ENCODE assay signal across 8 cellular contexts in the genomic region with DNA sequence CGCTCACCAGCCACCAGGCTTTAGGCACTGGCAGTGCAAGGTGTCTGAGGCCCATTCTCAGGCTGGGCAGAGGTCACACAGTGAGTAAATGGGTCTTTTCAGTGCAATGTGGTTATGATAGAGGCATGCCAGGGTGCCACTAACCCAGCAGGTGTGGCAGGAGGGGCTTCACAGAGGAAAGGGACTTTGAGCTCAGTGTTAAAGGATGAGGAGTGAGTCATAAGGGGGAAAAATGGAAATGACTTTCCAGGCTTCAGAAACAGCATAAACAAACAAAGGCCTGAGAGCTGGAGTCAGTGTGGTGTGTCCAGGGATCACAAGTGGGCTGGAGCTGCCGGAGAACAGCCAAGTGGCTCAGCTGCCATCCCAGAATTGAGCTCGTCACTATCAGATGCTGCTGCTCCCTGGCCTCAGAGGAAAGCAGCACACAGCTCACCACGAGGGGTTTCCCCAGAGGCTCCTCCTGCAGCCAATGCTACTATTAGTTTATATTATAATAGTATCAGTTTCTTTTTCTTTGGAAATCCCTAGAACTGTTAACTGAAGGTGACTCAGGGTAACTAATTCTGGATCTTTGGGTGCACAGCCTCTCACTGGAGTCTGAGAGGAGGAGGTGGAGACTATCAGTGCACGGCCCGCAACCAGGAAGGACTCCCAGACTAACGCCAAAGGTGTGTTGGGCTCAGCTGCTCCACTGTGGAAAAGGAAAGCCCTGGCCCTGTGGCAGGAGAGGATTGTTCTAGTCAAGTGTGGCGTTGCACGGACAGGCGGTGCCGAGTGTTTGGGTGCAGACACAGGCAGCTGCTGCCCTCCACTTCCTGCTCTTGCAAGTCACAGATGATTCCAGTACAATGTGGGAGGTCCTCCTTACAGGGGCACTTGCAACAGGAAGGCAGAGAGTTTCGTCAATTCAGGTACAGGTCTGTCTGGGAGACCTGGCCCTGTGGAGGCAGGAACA. TPM values are rescaled to one million over a fixed set of nuclear protein-coding genes. Genes with fewer than 3 reads are reported as not detected.
DNase-seq lines count a peak whose midpoint lies in the region; ATAC-seq, FAIRE-seq and TF ChIP-seq lines count a peak whose summit lies in the region.

No MANE protein-coding gene starts in this region.

- H3K36me3 Mint-ChIP-seq in activated naive CD4-positive, alpha-beta T cell treated with anti-CD3 and anti-CD28 coated beads, Interleukin-2, amount 50 U/mL, for 72 hours, result peaks cover 7 to 8% of the 10 kb centered on the region in 2 donors

- H3K27ac ChIP-seq in OCI-LY1 (ENCODE audit: low read depth, low read length, poor library complexity, severe bottlenecking) (no peak overlapping the region), right atrium auricular region (peak overlapping the region; percentile 84 to 85), small intestine (ENCODE audit: low read depth in 1 of 2, low read length in 1 of 2) (peak overlapping the region; percentile 74 to 81), PC-9 (no peak overlapping the region)

- no peak overlapping the region for H3K9ac ChIP-seq in OCI-LY1 (ENCODE audit: low read length)

- H3K9me3 Mint-ChIP-seq in activated naive CD4-positive, alpha-beta T cell treated with anti-CD3 and anti-CD28 coated beads, Interleukin-2, amount 50 U/mL, for 72 hours, result no peaks in the 10 kb centered on the region

- no peak for TF ChIP-seq CTCF in OCI-LY1 (IDR thresholded peaks at IDR 0.05; ENCODE audit: low read length)
- TF ChIP-seq CTCF in right atrium auricular region (IDR thresholded peaks at IDR 0.05), result no peak
- TF ChIP-seq CTCF in PC-9 (conservative IDR thresholded peaks at IDR 0.05), result no peak

- BruUV-seq in PC-9 (replicated peaks; lab: Mats Ljungman, UMichigan), result no TSS peak

- peak overlapping the region; percentile 81 to 95 for H3K27ac Mint-ChIP-seq in activated naive CD4-positive, alpha-beta T cell treated with anti-CD3 and anti-CD28 coated beads, Interleukin-2, amount 50 U/mL, for 72 hours

- CTCF ChIA-PET in PC-9 (lab: Charles Lee), result no interaction called here

- intact Hi-C loops in PC-9 (cut with micrococcal nuclease; ENCODE audit: unreplicated experiment), result no loop called here

- H3K9me3 ChIP-seq in OCI-LY1 (ENCODE audit: low read length) (no peaks in the 10 kb centered on the region), right atrium auricular region (no peaks in the 10 kb centered on the region), small intestine (ENCODE audit: control insufficient read depth, low read depth) (no peaks in the 10 kb centered on the region), PC-9 (ENCODE audit: insufficient read depth, low read depth) (no peaks in the 10 kb centered on the region)

- peak; percentile 51 to 72 for DNase-seq in activated naive CD4-positive, alpha-beta T cell treated with anti-CD3 and anti-CD28 coated beads, Interleukin-2, amount 50 U/mL, for 72 hours (ENCODE audit: low spot score in 2 of 2)
- DNase-seq in right atrium auricular region (ENCODE audit: low spot score) (peak; percentile 87), small intestine (peak; percentile 70), NAMALWA (ENCODE audit: low spot score) (no peak), PC-9 (no peak)

- H3K4me1 ChIP-seq in OCI-LY1 (ENCODE audit: insufficient read depth, low read length, severe bottlenecking), result peaks cover 13% of the 10 kb centered on the region
- peaks cover 0 to 35% of the 10 kb centered on the region in 2 donors for H3K4me1 ChIP-seq in right atrium auricular region
- peaks cover 0 to 2% of the 10 kb centered on the region in 2 donors for H3K4me1 ChIP-seq in small intestine (ENCODE audit: control insufficient read depth in 2 of 2, insufficient read depth in 1 of 2, low read depth in 1 of 2, low read length in 1 of 2)
- no peaks in the 10 kb centered on the region for H3K4me1 ChIP-seq in PC-9 (replicated peaks; ENCODE audit: insufficient read depth)

- H3F3A ChIP-seq in OCI-LY1 (ENCODE audit: insufficient read depth, low read length) (no peaks in the 10 kb centered on the region), PC-9 (ENCODE audit: insufficient read depth, low read depth) (no peaks in the 10 kb centered on the region)

- POLR2A ChIA-PET in PC-9 (lab: Charles Lee; ENCODE audit: unreplicated experiment), result no interaction called here

- H3K79me2 ChIP-seq in OCI-LY1 (ENCODE audit: insufficient read depth, low read length) (no peaks in the 10 kb centered on the region), PC-9 (ENCODE audit: low read depth) (no peaks in the 10 kb centered on the region)

- no peaks in the 10 kb centered on the region for H3K27me3 ChIP-seq in OCI-LY1 (ENCODE audit: insufficient read depth, low read length)
- no peaks in the 10 kb centered on the region for H3K27me3 ChIP-seq in right atrium auricular region
- H3K27me3 ChIP-seq in small intestine (ENCODE audit: control insufficient read depth in 2 of 2, insufficient read depth in 2 of 2, low read length in 2 of 2), result no peaks in the 10 kb centered on the region
- no peaks in the 10 kb centered on the region for H3K27me3 ChIP-seq in PC-9 (ENCODE audit: insufficient read depth, low read depth)

- no peak for FAIRE-seq in small intestine (lab: Jason Lieb, UNC)

- no peak overlapping the region for H3K4me3 ChIP-seq in OCI-LY1 (ENCODE audit: low read depth, low read length, poor library complexity, severe bottlenecking)
- no peak overlapping the region for H3K4me3 ChIP-seq in right atrium auricular region
- H3K4me3 ChIP-seq in small intestine (ENCODE audit: low read depth in 1 of 2, low read length in 2 of 2), result no peak overlapping the region
- H3K4me3 ChIP-seq in PC-9, result no peak overlapping the region

- WGBS in small intestine, 3 donors, result 8 to 21% (median 13%) methylated on average over 12 of the region's 12 CpGs

- H4K20me1 ChIP-seq in OCI-LY1 (ENCODE audit: insufficient read depth, low read length) (no peaks in the 10 kb centered on the region), PC-9 (ENCODE audit: insufficient read depth) (no peaks in the 10 kb centered on the region)

- H2AFZ ChIP-seq in OCI-LY1 (ENCODE audit: low read length) (no peak overlapping the region), PC-9 (no peak overlapping the region)

- H3K9me2 ChIP-seq in OCI-LY1 (ENCODE audit: low read depth, low read length), result no peaks in the 10 kb centered on the region
- H3K9me2 ChIP-seq in PC-9 (ENCODE audit: insufficient read depth), result no peaks in the 10 kb centered on the region; the same call in 1 of the 2 replicates

- ATAC-seq in GM18517 (IDR thresholded peaks at IDR 0.05; ENCODE audit: unreplicated experiment) (peak; percentile 88), HG02870 (IDR thresholded peaks at IDR 0.05; ENCODE audit: unreplicated experiment) (peak; percentile 86)
- ATAC-seq in activated naive CD4-positive, alpha-beta T cell treated with anti-CD3 and anti-CD28 coated beads, Interleukin-2, amount 50 U/mL, for 72 hours, result peak; percentile 87 to 89

- peak overlapping the region; percentile 19; the same call in 1 of the 2 replicates for H3K4me2 ChIP-seq in OCI-LY1 (ENCODE audit: low read length)
- no peak overlapping the region for H3K4me2 ChIP-seq in PC-9

- H3K36me3 ChIP-seq in OCI-LY1 (ENCODE audit: insufficient read depth, low read length) (no peaks in the 10 kb centered on the region), right atrium auricular region (no peaks in the 10 kb centered on the region), small intestine (ENCODE audit: control insufficient read depth in 2 of 2, insufficient read depth in 2 of 2, low read length in 2 of 2) (peaks cover 2% of the 10 kb centered on the region in 2 donors), PC-9 (ENCODE audit: low read depth) (no peaks in the 10 kb centered on the region)

RNA-seq across cellular contexts. Expression of gene DHRS12, which starts 39.5 kb away (rescaled TPM):
- 1 to 10 TPM; 2.0 to 7.2 TPM for total RNA-seq in activated naive CD4-positive, alpha-beta T cell treated with anti-CD3 and anti-CD28 coated beads, Interleukin-2, amount 50 U/mL, for 72 hours
- total RNA-seq in right atrium auricular region, result 10 to 100 TPM in 1 of 2 donors, 1 to 10 TPM in 1; 9.6 to 10.1 TPM
- 10 to 100 TPM in 2 of 3 donors, 1 to 10 TPM in 1; 9.3 to 26.4 (median 14.6) TPM for polyA plus RNA-seq in small intestine
- 6.9 and 11.9 TPM in 2 replicates for total RNA-seq in PC-9 (2021)

Comparison
In these comparisons a context has a peak if more than half of its experiments do, and no peak if none do; other contexts are left out.
1. H3K27ac ChIP-seq: peak in right atrium auricular region (2 of 2) and small intestine (2 of 2); none in OCI-LY1 (single experiment) and PC-9 (single experiment).
2. DNase-seq: peak in activated naive CD4-positive, alpha-beta T cell treated with anti-CD3 and anti-CD28 coated beads, Interleukin-2, amount 50 U/mL, for 72 hours (2 of 2), right atrium auricular region (single experiment) and small intestine (single experiment); none in NAMALWA (single experiment) and PC-9 (0 of 2).
3. Peak in every context shown above with its lines, with median percentiles within 50 percentile points of each other: ATAC-seq.